17 cellular contexts compared by ENCODE assay signal in genomic region chr1:50975436-50975835, GRCh38. TPM values are rescaled to one million over a fixed set of nuclear protein-coding genes. Genes with fewer than 3 reads are reported as not detected.
DNase-seq lines count a peak whose midpoint lies in the region; ATAC-seq and TF ChIP-seq lines count a peak whose summit lies in the region.
"Had no signal": no experiment of that assay in that cellular context is flagged by ENCODE, and none has a peak within 500 bp of the region (broad histone marks: within the 10 kb centered on the region; RNA-seq: fewer than 3 reads in every experiment).

No MANE protein-coding gene starts in this region.

- BruUV-seq in A673 (replicated peaks; lab: Mats Ljungman, UMichigan) = no TSS peak

- H3K4me2 ChIP-seq in DOHH2 (ENCODE audit: low read length) = peak overlapping the region; percentile 88
- H3K4me2 ChIP-seq: BLaER1 had no signal

- no peaks in the 10 kb centered on the region for H3K9me3 Mint-ChIP-seq in nephron progenitor cell
- H3K9me3 Mint-ChIP-seq in activated T-helper 1 cell treated with anti-CD3 and anti-CD28 coated beads, Interleukin-12 subunit alpha, Interleukin-12 subunit beta, Interleukin-2, Interleukin-4 antibody, amounts not matched to agents 30 ng/mL and 10 ng/mL and 1 ng/mL, durations not matched to agents 14 hours and 24 hours and 36 hours = no peaks in the 10 kb centered on the region
- H3K9me3 Mint-ChIP-seq: activated naive CD4-positive, alpha-beta T cell treated with anti-CD3 and anti-CD28 coated beads, Interleukin-2, amount 50 U/mL, for 24 hours; central memory CD8-positive, alpha-beta T cell; natural killer cell treated with Interleukin-12 subunit alpha and Interleukin-12 subunit beta and Interleukin-15 and Interleukin-18, amount 100 ng/mL, for 72 hours had no signal

- H4K20me1 ChIP-seq in DOHH2 (ENCODE audit: control insufficient read depth, insufficient read depth, low read depth, low read length) = no peaks in the 10 kb centered on the region

- H3K36me3 ChIP-seq in A673 (ENCODE audit: insufficient read depth, low read length, poor library complexity, severe bottlenecking) (peaks cover 19% of the 10 kb centered on the region), DOHH2 (ENCODE audit: control insufficient read depth, low read length) (peaks cover 64% of the 10 kb centered on the region), body of pancreas (replicated peaks in 1 of 2; ENCODE audit: insufficient read depth in 1 of 2, low read depth in 2 of 2) (no peaks in the 10 kb centered on the region)
- H3K36me3 ChIP-seq: BLaER1 had no signal

- H3K27me3 ChIP-seq in A673 (replicated peaks; ENCODE audit: insufficient read depth, low read depth, low read length, poor library complexity) (no peaks in the 10 kb centered on the region), DOHH2 (ENCODE audit: control insufficient read depth, low read length) (no peaks in the 10 kb centered on the region), dorsolateral prefrontal cortex (peaks cover 0 to 23% (median 0%) of the 10 kb centered on the region in 45 donors), body of pancreas (no peaks in the 10 kb centered on the region)

- intact Hi-C loops in A673 (cut with micrococcal nuclease; ENCODE audit: unreplicated experiment) = no loop called here
- intact Hi-C loops in dorsolateral prefrontal cortex (cut with DNase I) = no loop called here
- intact Hi-C loops in activated T-helper 1 cell treated with anti-CD3 and anti-CD28 coated beads, Interleukin-12 subunit alpha, Interleukin-12 subunit beta, Interleukin-2, Interleukin-4 antibody, amounts not matched to agents 30 ng/mL and 10 ng/mL and 1 ng/mL, durations not matched to agents 14 hours and 24 hours and 36 hours (cut with micrococcal nuclease) = loop anchor here (10.0 kb wide), 3 partner anchors 319 to 749 kb away; partner anchors contain the start of gene EPS15
- intact Hi-C loops in body of pancreas (cut with DNase I) = no loop called here

- peaks cover 15% of the 10 kb centered on the region for H3F3A ChIP-seq in DOHH2 (ENCODE audit: control insufficient read depth, insufficient read depth)

- no peaks in the 10 kb centered on the region for H3K9me2 ChIP-seq in DOHH2 (replicated peaks; ENCODE audit: control insufficient read depth, low read length)

- peaks cover 45% of the 10 kb centered on the region for H3K4me1 ChIP-seq in A673 (ENCODE audit: insufficient read depth, low read length, poor library complexity, severe bottlenecking)
- H3K4me1 ChIP-seq in DOHH2 (ENCODE audit: control insufficient read depth, low read length) = peaks cover 31% of the 10 kb centered on the region
- peaks cover 17% of the 10 kb centered on the region for H3K4me1 ChIP-seq in body of pancreas

- POLR2A ChIA-PET in A673 (lab: Charles Lee; ENCODE audit: low non-redundant PET) = no interaction called here

- no peak overlapping the region for H3K27ac Mint-ChIP-seq in nephron progenitor cell
- H3K27ac Mint-ChIP-seq in activated T-helper 1 cell treated with anti-CD3 and anti-CD28 coated beads, Interleukin-12 subunit alpha, Interleukin-12 subunit beta, Interleukin-2, Interleukin-4 antibody, amounts not matched to agents 30 ng/mL and 10 ng/mL and 1 ng/mL, durations not matched to agents 14 hours and 24 hours and 36 hours = no peak overlapping the region
- H3K27ac Mint-ChIP-seq: activated naive CD4-positive, alpha-beta T cell treated with anti-CD3 and anti-CD28 coated beads, Interleukin-2, amount 50 U/mL, for 24 hours had no signal

- CTCF ChIA-PET in A673 (lab: Charles Lee) = interaction anchor here (0.7 kb wide), 1 partner anchor 237 kb away, joined by 3 read pairs; no protein-coding TSS in a partner anchor

- H3K27me3 Mint-ChIP-seq in nephron progenitor cell (ENCODE audit: low read depth, poor library complexity) = peaks cover 97% of the 10 kb centered on the region
- H3K27me3 Mint-ChIP-seq in activated T-helper 1 cell treated with anti-CD3 and anti-CD28 coated beads, Interleukin-12 subunit alpha, Interleukin-12 subunit beta, Interleukin-2, Interleukin-4 antibody, amounts not matched to agents 30 ng/mL and 10 ng/mL and 1 ng/mL, durations not matched to agents 14 hours and 24 hours and 36 hours (ENCODE audit: insufficient read depth) = peaks cover 26% of the 10 kb centered on the region
- H3K27me3 Mint-ChIP-seq: natural killer cell treated with Interleukin-12 subunit alpha and Interleukin-12 subunit beta and Interleukin-15 and Interleukin-18, amount 100 ng/mL, for 72 hours had no signal

- no peaks in the 10 kb centered on the region for H3K36me3 Mint-ChIP-seq in nephron progenitor cell (ENCODE audit: low read depth)
- H3K36me3 Mint-ChIP-seq in activated T-helper 1 cell treated with anti-CD3 and anti-CD28 coated beads, Interleukin-12 subunit alpha, Interleukin-12 subunit beta, Interleukin-2, Interleukin-4 antibody, amounts not matched to agents 30 ng/mL and 10 ng/mL and 1 ng/mL, durations not matched to agents 14 hours and 24 hours and 36 hours (ENCODE audit: low read depth) = peaks cover 28% of the 10 kb centered on the region
- H3K36me3 Mint-ChIP-seq: activated naive CD4-positive, alpha-beta T cell treated with anti-CD3 and anti-CD28 coated beads, Interleukin-2, amount 50 U/mL, for 24 hours had no signal

- 73 to 79% methylated on average over 1 of the region's 1 CpG for WGBS in body of pancreas, 2 donors

- no peak for ATAC-seq in GM18867 (IDR thresholded peaks at IDR 0.05; ENCODE audit: unreplicated experiment)
- no peak for ATAC-seq in body of pancreas

- peaks cover 99% of the 10 kb centered on the region for H3K79me2 ChIP-seq in DOHH2 (ENCODE audit: control insufficient read depth, low read length)

- H3K4me1 Mint-ChIP-seq in nephron progenitor cell = peaks cover 19% of the 10 kb centered on the region
- H3K4me1 Mint-ChIP-seq in activated T-helper 1 cell treated with anti-CD3 and anti-CD28 coated beads, Interleukin-12 subunit alpha, Interleukin-12 subunit beta, Interleukin-2, Interleukin-4 antibody, amounts not matched to agents 30 ng/mL and 10 ng/mL and 1 ng/mL, durations not matched to agents 14 hours and 24 hours and 36 hours (ENCODE audit: low read depth) = peaks cover 49% of the 10 kb centered on the region

- H3K27ac ChIP-seq in A673 (ENCODE audit: low read depth, low read length, poor library complexity, severe bottlenecking) = peak overlapping the region; percentile 98
- H3K27ac ChIP-seq in DOHH2 (ENCODE audit: low read depth, low read length) = peak overlapping the region; percentile 97
- peak overlapping the region in 32 of 59 donors; percentile 2 to 98 (median 94) for H3K27ac ChIP-seq in dorsolateral prefrontal cortex
- H3K27ac ChIP-seq in body of pancreas = no peak overlapping the region
- H3K27ac ChIP-seq: BLaER1, epithelial cell of prostate had no signal

- TF ChIP-seq POLR2A in body of pancreas (IDR thresholded peaks at IDR 0.05) = no peak

- H3K9me3 ChIP-seq in A673 (ENCODE audit: low read depth, low read length, poor library complexity, severe bottlenecking) (no peaks in the 10 kb centered on the region), DOHH2 (ENCODE audit: control insufficient read depth, insufficient read depth, low read length) (no peaks in the 10 kb centered on the region), body of pancreas (no peaks in the 10 kb centered on the region)
- H3K9me3 ChIP-seq: BLaER1 had no signal

- no peak overlapping the region for H3K4me3 Mint-ChIP-seq in nephron progenitor cell
- no peak overlapping the region for H3K4me3 Mint-ChIP-seq in activated T-helper 1 cell treated with anti-CD3 and anti-CD28 coated beads, Interleukin-12 subunit alpha, Interleukin-12 subunit beta, Interleukin-2, Interleukin-4 antibody, amounts not matched to agents 30 ng/mL and 10 ng/mL and 1 ng/mL, durations not matched to agents 14 hours and 24 hours and 36 hours
- H3K4me3 Mint-ChIP-seq: activated naive CD4-positive, alpha-beta T cell treated with anti-CD3 and anti-CD28 coated beads, Interleukin-2, amount 50 U/mL, for 24 hours had no signal

- TF ChIP-seq CTCF in A673 (conservative IDR thresholded peaks at IDR 0.05; ENCODE audit: low read depth, low read length) (no peak), DOHH2 (IDR thresholded peaks at IDR 0.05; ENCODE audit: low read depth, low read length, poor library complexity, severe bottlenecking) (no peak), dorsolateral prefrontal cortex (IDR thresholded peaks at IDR 0.05 in 54 of 56, conservative IDR thresholded peaks at IDR 0.05 in 2 of 56; ENCODE audit: low read depth in 1 of 56, partially characterized antibody in 56 of 56) (no peak), nephron progenitor cell (IDR thresholded peaks at IDR 0.05) (no peak), body of pancreas (IDR thresholded peaks at IDR 0.05) (no peak)

- H3K4me3 ChIP-seq in A673 (ENCODE audit: low read depth, low read length, poor library complexity, severe bottlenecking) (peak overlapping the region; percentile 81), DOHH2 (ENCODE audit: low read length) (peak overlapping the region; percentile 83), dorsolateral prefrontal cortex (peak overlapping the region in 21 of 59 donors; percentile 12 to 86 (median 80)), body of pancreas (no peak overlapping the region)
- H3K4me3 ChIP-seq: BLaER1 had no signal

- DNase-seq in A673 (ENCODE audit: low spot score) (no peak), NCI-H345 treated with DMSO at 0.1 percent for 48 hours (lab: John Stamatoyannopoulos, UW; ENCODE audit: unreplicated experiment) (peak; percentile 76), dorsolateral prefrontal cortex (no peak), nephron progenitor cell (no peak), body of pancreas (no peak)
- no peak for DNase-seq in activated T-helper 1 cell treated with anti-CD3 and anti-CD28 coated beads, Interleukin-12 subunit alpha, Interleukin-12 subunit beta, Interleukin-2, Interleukin-4 antibody, amounts not matched to agents 30 ng/mL and 10 ng/mL and 1 ng/mL, durations not matched to agents 14 hours and 24 hours and 36 hours (ENCODE audit: low spot score)
- DNase-seq: NCI-H510A treated with DMSO at 0.1 percent for 48 hours; SIG-M5; stimulated activated CD4-positive, alpha-beta T cell treated with anti-CD3 and anti-CD28 coated beads, Interleukin-4, amount 100 ng/mL, for 24 hours; stimulated activated naive CD4-positive, alpha-beta T cell treated with Interleukin-2 at 50 U/mL for 16 hours had no signal

RNA-seq across cellular contexts. Expression of gene CDKN2C, which starts 5.4 kb away (rescaled TPM):
- total RNA-seq in A673 (2021) (50.9 and 53.5 TPM in 2 replicates), dorsolateral prefrontal cortex (10 to 100 TPM in 59 of 120 experiments, 1 to 10 TPM in 61; 3.9 to 24.6 (median 9.9) TPM), body of pancreas (10 to 100 TPM in 1 of 2 donors, 1 to 10 TPM in 1; 7.6 to 11.9 TPM)
- 13.7 and 14.9 TPM in 2 replicates for total RNA-seq in activated T-helper 1 cell treated with anti-CD3 and anti-CD28 coated beads, Interleukin-12 subunit alpha, Interleukin-12 subunit beta, Interleukin-2, Interleukin-4 antibody, amounts not matched to agents 30 ng/mL and 10 ng/mL and 1 ng/mL, durations not matched to agents 14 hours and 24 hours and 36 hours

RNA-seq across cellular contexts. Expression of gene FAF1, which starts 15.4 kb away (rescaled TPM):
- total RNA-seq in A673 (2021) (105 and 109 TPM in 2 replicates), dorsolateral prefrontal cortex (100 to 1,000 TPM in 1 of 120 experiments, 10 to 100 TPM in 119; 61.7 to 103 (median 81.7) TPM), body of pancreas (10 to 100 TPM; 17.8 to 27.5 TPM)
- 58.8 and 62.0 TPM in 2 replicates for total RNA-seq in activated T-helper 1 cell treated with anti-CD3 and anti-CD28 coated beads, Interleukin-12 subunit alpha, Interleukin-12 subunit beta, Interleukin-2, Interleukin-4 antibody, amounts not matched to agents 30 ng/mL and 10 ng/mL and 1 ng/mL, durations not matched to agents 14 hours and 24 hours and 36 hours

Comparison
In these comparisons a context has a peak if more than half of its experiments do, and no peak if none do; other contexts are left out.
1. H3K27ac ChIP-seq: peak in A673 (single experiment), DOHH2 (single experiment) and dorsolateral prefrontal cortex (32 of 59); none in body of pancreas (0 of 4).
2. H3K4me3 ChIP-seq: peak in A673 (single experiment) and DOHH2 (single experiment); none in body of pancreas (0 of 2).